8 cellular contexts compared by ENCODE assay signal in the genomic region with DNA sequence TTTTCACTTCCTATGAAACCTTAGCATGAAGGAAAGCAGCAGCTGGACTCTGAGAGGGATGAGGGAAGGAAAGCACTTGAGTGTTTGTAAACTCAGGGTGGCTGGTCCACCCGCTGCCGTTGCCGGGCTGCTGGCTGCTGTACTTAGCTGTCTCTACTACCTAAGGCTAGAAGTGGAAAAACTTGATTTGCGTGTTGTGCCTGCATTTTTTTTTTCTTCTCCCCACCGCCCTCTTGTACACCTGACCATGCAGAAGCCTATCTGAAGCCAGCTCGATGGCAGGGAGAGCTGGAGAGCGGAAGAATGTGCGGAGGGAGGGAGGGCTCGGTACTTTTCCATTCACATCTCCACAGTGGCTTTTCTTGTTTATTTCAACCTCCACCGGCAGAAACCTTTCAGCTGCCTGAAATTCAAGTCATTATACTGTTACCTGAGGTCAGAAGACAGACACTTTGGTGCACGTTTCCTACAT. TPM values are rescaled to one million over a fixed set of nuclear protein-coding genes. Genes with fewer than 3 reads are reported as not detected.
A peak's percentile ranks its signal among the peaks of the same experiment; 100 is the strongest.
DNase-seq lines count a peak whose midpoint lies in the region; ATAC-seq and TF ChIP-seq lines count a peak whose summit lies in the region.

No MANE protein-coding gene starts in this region.

- peak overlapping the region; percentile 73 for H3K27ac ChIP-seq in duodenal mucosa (ENCODE audit: low read depth, low read length)
- no peak overlapping the region for H3K27ac ChIP-seq in naive thymus-derived CD4-positive, alpha-beta T cell (ENCODE audit: low read depth, low read length)

- H3K4me1 Mint-ChIP-seq in naive thymus-derived CD4-positive, alpha-beta T cell, result peaks cover 26 to 66% (median 63%) of the 10 kb centered on the region in 7 donors

- peaks cover 33 to 37% of the 10 kb centered on the region in 2 donors for H3K4me1 ChIP-seq in duodenal mucosa (ENCODE audit: control insufficient read depth in 1 of 2, insufficient read depth in 2 of 2, low read length in 2 of 2)
- H3K4me1 ChIP-seq in naive thymus-derived CD4-positive, alpha-beta T cell (ENCODE audit: control insufficient read depth in 2 of 2, insufficient read depth in 2 of 2, low read length in 2 of 2), result peaks cover 4 to 34% of the 10 kb centered on the region in 2 donors

- peak overlapping the region; percentile 48 to 55 for H3K9ac ChIP-seq in duodenal mucosa (ENCODE audit: low read depth in 1 of 2, low read length in 2 of 2)

- no peak for ATAC-seq in naive thymus-derived CD4-positive, alpha-beta T cell
- ATAC-seq in GM18505 (IDR thresholded peaks at IDR 0.05; ENCODE audit: unreplicated experiment), result no peak
- no peak for ATAC-seq in GM21717 (IDR thresholded peaks at IDR 0.05; ENCODE audit: unreplicated experiment)
- no peak for ATAC-seq in GM18511 (IDR thresholded peaks at IDR 0.05; ENCODE audit: unreplicated experiment)

- H3K4me3 Mint-ChIP-seq in naive thymus-derived CD4-positive, alpha-beta T cell, result peak overlapping the region; percentile 38 to 72 (median 58)

- POLR2A ChIA-PET in naive thymus-derived CD4-positive, alpha-beta T cell (lab: Charles Lee), result no interaction called here

- TF ChIP-seq POLR2A in GM18505 (IDR thresholded peaks at IDR 0.05; ENCODE audit: borderline replicate concordance, extremely low read depth, insufficient read depth, insufficient read length), result no peak

- peaks cover 0 to 5% (median 0%) of the 10 kb centered on the region in 5 donors for H3K27me3 Mint-ChIP-seq in naive thymus-derived CD4-positive, alpha-beta T cell

- H3K36me3 Mint-ChIP-seq in naive thymus-derived CD4-positive, alpha-beta T cell, result peaks cover 0 to 11% (median 0%) of the 10 kb centered on the region in 5 donors

- peak; percentile 95 for DNase-seq in DMS79 (lab: John Stamatoyannopoulos, UW)
- peak; percentile 94 for DNase-seq in NCI-H2196 treated with DMSO at 0.1 percent for 48 hours (lab: John Stamatoyannopoulos, UW; ENCODE audit: unreplicated experiment)
- DNase-seq in naive thymus-derived CD4-positive, alpha-beta T cell, result no peak
- DNase-seq in NOMO-1 treated with dmso at 0.1 percent for 144 hours (lab: John Stamatoyannopoulos, UW; ENCODE audit: unreplicated experiment), result no peak

- no peaks in the 10 kb centered on the region for H3K36me3 ChIP-seq in duodenal mucosa (ENCODE audit: control insufficient read depth in 1 of 2, insufficient read depth in 2 of 2, low read length in 2 of 2)
- no peaks in the 10 kb centered on the region for H3K36me3 ChIP-seq in naive thymus-derived CD4-positive, alpha-beta T cell (ENCODE audit: control insufficient read depth in 2 of 3, insufficient read depth in 3 of 3, low read length in 3 of 3)

- H3K27me3 ChIP-seq in duodenal mucosa (ENCODE audit: control insufficient read depth in 1 of 2, insufficient read depth in 2 of 2, low read length in 2 of 2), result no peaks in the 10 kb centered on the region
- H3K27me3 ChIP-seq in naive thymus-derived CD4-positive, alpha-beta T cell (ENCODE audit: control insufficient read depth in 2 of 2, insufficient read depth in 2 of 2, low read length in 2 of 2), result no peaks in the 10 kb centered on the region

- H3K9me3 ChIP-seq in duodenal mucosa (ENCODE audit: control insufficient read depth in 1 of 2, low read length in 2 of 2), result no peaks in the 10 kb centered on the region
- no peaks in the 10 kb centered on the region for H3K9me3 ChIP-seq in naive thymus-derived CD4-positive, alpha-beta T cell (ENCODE audit: control insufficient read depth in 2 of 3, low read length in 3 of 3)

- CTCF ChIA-PET in naive thymus-derived CD4-positive, alpha-beta T cell (lab: Charles Lee), result interaction anchor here (0.7 to 2.2 kb wide), 5 partner anchors 10 to 1206 kb away, joined by 3 to 14 read pairs (median 3); no protein-coding TSS in a partner anchor

- intact Hi-C loops in naive thymus-derived CD4-positive, alpha-beta T cell (cut with micrococcal nuclease), result no loop called here

- peak overlapping the region; percentile 64 to 73 for H3K4me3 ChIP-seq in duodenal mucosa (ENCODE audit: low read depth in 1 of 2, low read length in 2 of 2)
- no peak overlapping the region for H3K4me3 ChIP-seq in naive thymus-derived CD4-positive, alpha-beta T cell (ENCODE audit: low read length)

- peaks cover 0 to 2% (median 0%) of the 10 kb centered on the region in 11 donors for H3K9me3 Mint-ChIP-seq in naive thymus-derived CD4-positive, alpha-beta T cell

- peak overlapping the region in 8 of 9 donors; percentile 26 to 80 (median 49) for H3K27ac Mint-ChIP-seq in naive thymus-derived CD4-positive, alpha-beta T cell

RNA-seq across cellular contexts. Expression of gene BCL6, which starts 4.8 kb away (rescaled TPM):
- 100 to 1,000 TPM in 1 of 5 experiments, 10 to 100 TPM in 4; 13.4 to 154 (median 29.5) TPM for total RNA-seq in naive thymus-derived CD4-positive, alpha-beta T cell
- polyA plus RNA-seq in naive thymus-derived CD4-positive, alpha-beta T cell, result 1 to 10 TPM in 1 of 2 donors, under 1 TPM in 1; 0.63 to 2.4 TPM

RNA-seq across cellular contexts. Expression of gene RTP2, which starts 47.7 kb away (rescaled TPM):
- not detected for total RNA-seq in naive thymus-derived CD4-positive, alpha-beta T cell
- polyA plus RNA-seq in naive thymus-derived CD4-positive, alpha-beta T cell, result not detected

Comparison
In these comparisons a context has a peak if more than half of its experiments do, and no peak if none do; other contexts are left out.
1. DNase-seq: peak in DMS79 (single experiment) and NCI-H2196 treated with DMSO at 0.1 percent for 48 hours (single experiment); none in naive thymus-derived CD4-positive, alpha-beta T cell (0 of 9) and NOMO-1 treated with dmso at 0.1 percent for 144 hours (single experiment).